In the genomic region with DNA sequence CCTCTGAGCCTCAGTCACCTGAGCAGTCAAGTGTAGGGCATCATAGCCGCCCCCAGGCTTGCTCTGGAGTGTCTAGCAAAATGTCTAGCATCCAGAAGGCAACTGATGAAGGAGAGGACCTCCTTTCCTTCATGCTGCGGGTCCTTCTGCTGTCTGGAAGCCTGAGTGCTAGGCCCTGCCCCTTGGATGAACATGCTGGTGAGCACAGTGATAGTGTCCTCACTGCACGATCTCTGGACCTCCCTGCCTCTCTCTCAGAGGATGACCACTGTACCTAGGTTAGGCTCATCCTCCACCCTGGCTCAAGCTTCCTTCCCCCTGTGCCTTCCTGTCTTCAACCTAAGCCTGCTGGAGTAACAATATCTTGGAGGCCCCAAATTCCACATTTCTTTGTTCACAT, we compare ENCODE assay signal across 1 cellular context.
TF ChIP-seq lines count a peak whose summit lies in the region.

No MANE protein-coding gene starts in this region.

TF ChIP-seq in IMR-90, 13 proteins besides CTCF, POLR2A, EP300 and RAD21 (continued from another document):
- TF ChIP-seq NFE2L2 (IDR thresholded peaks at IDR 0.05; ENCODE audit: low read depth, low read length) (no peak), MAFK (IDR thresholded peaks at IDR 0.05; ENCODE audit: low read depth, low read length) (no peak), BHLHE40 (IDR thresholded peaks at IDR 0.05; ENCODE audit: low read depth, low read length) (no peak)
